11 cellular contexts compared by ENCODE assay signal in genomic region chr7:101201695-101202602, GRCh38. TPM values are rescaled to one million over a fixed set of nuclear protein-coding genes. Genes with fewer than 3 reads are reported as not detected.
DNase-seq lines count a peak whose midpoint lies in the region; ATAC-seq and TF ChIP-seq lines count a peak whose summit lies in the region.
"Had no signal": no experiment of that assay in that cellular context is flagged by ENCODE, and none has a peak within 500 bp of the region (broad histone marks: within the 10 kb centered on the region; RNA-seq: fewer than 3 reads in every experiment).

No MANE protein-coding gene starts in this region.

- no peak for ATAC-seq in GM21381 (IDR thresholded peaks at IDR 0.05; ENCODE audit: unreplicated experiment)
- no peak for ATAC-seq in GM21576 (IDR thresholded peaks at IDR 0.05; ENCODE audit: unreplicated experiment)
- ATAC-seq: gastroesophageal sphincter had no signal

- peak; percentile 55 for DNase-seq in HT-29 (ENCODE audit: low spot score)
- peak; percentile 34 for DNase-seq in nephron progenitor cell
- DNase-seq in epidermal melanocyte (ENCODE audit: insufficient read length, low spot score) = no peak
- DNase-seq: activated CD4-positive, alpha-beta T cell treated with anti-CD3 and anti-CD28 coated beads for 1 hour; aorta had no signal

- H3K27me3 Mint-ChIP-seq in nephron progenitor cell (ENCODE audit: low read depth, poor library complexity) = peaks cover 74% of the 10 kb centered on the region

- no peaks in the 10 kb centered on the region for H3K9me3 Mint-ChIP-seq in nephron progenitor cell

- peak overlapping the region; percentile 43 to 48 for H3K9ac ChIP-seq in duodenal mucosa (ENCODE audit: low read depth in 1 of 2, low read length in 2 of 2)

- peak overlapping the region; percentile 81 for H3K27ac ChIP-seq in duodenal mucosa (ENCODE audit: low read depth, low read length)
- H3K27ac ChIP-seq: gastroesophageal sphincter, neutrophil had no signal

- H3K9me3 ChIP-seq in duodenal mucosa (ENCODE audit: control insufficient read depth in 1 of 2, low read length in 2 of 2) = no peaks in the 10 kb centered on the region
- H3K9me3 ChIP-seq: gastroesophageal sphincter, neutrophil had no signal

- peak overlapping the region; percentile 52 to 77 for H3K4me3 ChIP-seq in duodenal mucosa (ENCODE audit: low read depth in 1 of 2, low read length in 2 of 2)

- peak overlapping the region; percentile 50 for H3K4me3 Mint-ChIP-seq in nephron progenitor cell

- H3K27me3 ChIP-seq in duodenal mucosa (ENCODE audit: control insufficient read depth in 1 of 2, insufficient read depth in 2 of 2, low read length in 2 of 2) = peaks cover 0 to 7% of the 10 kb centered on the region in 2 donors

- peaks cover 15% of the 10 kb centered on the region for H3K4me1 Mint-ChIP-seq in nephron progenitor cell

- peaks cover 5 to 6% of the 10 kb centered on the region in 2 donors for H3K36me3 ChIP-seq in duodenal mucosa (ENCODE audit: control insufficient read depth in 1 of 2, insufficient read depth in 2 of 2, low read length in 2 of 2)

- peaks cover 0 to 4% of the 10 kb centered on the region in 2 donors for H3K4me1 ChIP-seq in duodenal mucosa (ENCODE audit: control insufficient read depth in 1 of 2, insufficient read depth in 2 of 2, low read length in 2 of 2)

- no peak for TF ChIP-seq CTCF in nephron progenitor cell (IDR thresholded peaks at IDR 0.05)

- H3K36me3 Mint-ChIP-seq in nephron progenitor cell (ENCODE audit: low read depth) = peaks cover 8% of the 10 kb centered on the region

- H3K27ac Mint-ChIP-seq in nephron progenitor cell = no peak overlapping the region

RNA-seq across cellular contexts. Expression of gene MOGAT3, which starts 1.1 kb away (rescaled TPM):
- total RNA-seq in HT-29 (2014; rRNA removed; shearing (Covaris generic)) = 6.7 and 8.2 TPM in 2 replicates
- total RNA-seq: aorta, Daoy, gastroesophageal sphincter had no signal

RNA-seq across cellular contexts. Expression of gene PLOD3, which starts 15.4 kb away (rescaled TPM):
- total RNA-seq in HT-29 (2014; rRNA removed; shearing (Covaris generic)) = 245 and 252 TPM in 2 replicates

RNA-seq across cellular contexts. Expression of gene ZNHIT1, which starts 16.0 kb away (rescaled TPM):
- 180 and 189 TPM in 2 replicates for total RNA-seq in HT-29 (2014; rRNA removed; shearing (Covaris generic))

RNA-seq across cellular contexts. Expression of gene NAT16, which starts 21.9 kb away (rescaled TPM):
- total RNA-seq in HT-29 (2014; rRNA removed; shearing (Covaris generic)) = 0.13 TPM in 2 replicates
- total RNA-seq: aorta, Daoy, gastroesophageal sphincter had no signal

RNA-seq across cellular contexts. Expression of gene CLDN15, which starts 35.7 kb away (rescaled TPM):
- 14.7 and 15.1 TPM in 2 replicates for total RNA-seq in HT-29 (2014; rRNA removed; shearing (Covaris generic))
